In genomic region chr4:119667802-119668201, GRCh38 we compare ENCODE assay signal across 8 cellular contexts.
"Had no signal": no experiment of that assay in that cellular context is flagged by ENCODE, and none has a peak within 500 bp of the region (broad histone marks: within the 10 kb centered on the region; RNA-seq: fewer than 3 reads in every experiment).

No MANE protein-coding gene starts in this region.

- H3K9me3 ChIP-seq: adrenal gland, right atrium auricular region, tibial nerve, vagina had no signal

- ATAC-seq: stimulated activated memory B cell treated with anti-CD40 and anti-IgM and Interleukin-4, amounts not matched to agents 10 μg/mL and 1 μg/mL and 100 μg/mL, for 72 hours had no signal

- DNase-seq: activated CD4-positive, alpha-beta T cell treated with anti-CD3 and anti-CD28 coated beads, Interleukin-2, amount 50 U/mL, for 1 hour; activated naive CD4-positive, alpha-beta T cell treated with anti-CD3 and anti-CD28 coated beads, Interleukin-2, amount 50 U/mL, for 16 hours; adrenal gland; kidney had no signal

- H3K4me1 ChIP-seq: right atrium auricular region had no signal

- H3K36me3 ChIP-seq: adrenal gland, right atrium auricular region, tibial nerve, vagina had no signal

- H3K4me3 ChIP-seq: adrenal gland, right atrium auricular region, tibial nerve, vagina had no signal

- H3K27ac ChIP-seq: adrenal gland, right atrium auricular region, tibial nerve, vagina had no signal

- H3K27me3 ChIP-seq: adrenal gland, right atrium auricular region, tibial nerve, vagina had no signal
